Comparison of ENCODE assay signal across 29 cellular contexts in genomic region chr9:95411211-95411892, GRCh38.
"Had no signal": no experiment of that assay in that cellular context is flagged by ENCODE, and none has a peak within 500 bp of the region (broad histone marks: within the 10 kb centered on the region; RNA-seq: fewer than 3 reads in every experiment).

No MANE protein-coding gene starts in this region.

- H3K27ac ChIP-seq: ascending aorta, cardiac muscle cell, coronary artery, dorsolateral prefrontal cortex, gastroesophageal sphincter, neutrophil, suprapubic skin, tibial artery, upper lobe of right lung, WERI-Rb-1 had no signal

- H3K27me3 ChIP-seq: ascending aorta, cardiac muscle cell, gastroesophageal sphincter, neutrophil, suprapubic skin, upper lobe of right lung had no signal

- H3K4me1 ChIP-seq: ascending aorta, gastroesophageal sphincter, tibial artery had no signal

- H3K4me3 ChIP-seq: ascending aorta, cardiac muscle cell, coronary artery, dorsolateral prefrontal cortex, gastroesophageal sphincter, skin epidermis, suprapubic skin, tibial artery, upper lobe of right lung had no signal

- H3K36me3 ChIP-seq: ascending aorta, cardiac muscle cell, gastroesophageal sphincter, neutrophil, suprapubic skin, tibial artery, upper lobe of right lung, WERI-Rb-1 had no signal

- DNase-seq: activated CD4-positive, alpha-beta memory T cell treated with anti-CD3 and anti-CD28 coated beads for 36 hours; activated CD4-positive, alpha-beta T cell treated with anti-CD3 and anti-CD28 coated beads, Interleukin-2, amount 10 ng/mL, durations not matched to agents 24 days and 14 days; activated CD4-positive, CD25-positive, alpha-beta regulatory T cell treated with anti-CD3 and anti-CD28 coated beads, Interleukin-2, amount 50 U/mL, for 72 hours; activated CD8-positive, alpha-beta memory T cell treated with anti-CD3 and anti-CD28 coated beads, Interleukin-2, amount 50 U/mL, for 48 hours; activated gamma-delta T cell; activated naive CD4-positive, alpha-beta T cell treated with anti-CD3 and anti-CD28 coated beads, Interleukin-2, amount 10 ng/mL, durations not matched to agents 7 days and 5 days; activated naive CD8-positive, alpha-beta T cell treated with anti-CD3 and anti-CD28 coated beads, Interleukin-2, amount 10 ng/mL, durations not matched to agents 7 days and 5 days; activated T-cell treated with anti-CD3 and anti-CD28 coated beads, Interleukin-2, amount 50 U/mL, for 24 hours; dorsolateral prefrontal cortex; effector memory CD8-positive, alpha-beta T cell; hippocampal formation; left cardiac atrium; naive thymus-derived CD8-positive, alpha-beta T cell; stimulated activated CD4-positive, alpha-beta T cell treated with anti-CD3 and anti-CD28 coated beads, Interleukin-1b, Interleukin-23, amount 100 ng/mL, for 48 hours; stimulated activated CD4-positive, alpha-beta T cell treated with anti-CD3 and anti-CD28 coated beads, Interleukin-4, amount 100 ng/mL, for 4 hours; stimulated activated CD8-positive, alpha-beta memory T cell treated with anti-CD3 and anti-CD28 coated beads, Interleukin-4, amount 100 ng/mL, for 48 hours; stimulated activated naive B cell treated with anti-CD40 and anti-IgM and Interleukin-4, amounts not matched to agents 10 μg/mL and 1 μg/mL and 100 μg/mL, for 72 hours; T1000; tibial artery; upper lobe of right lung; WERI-Rb-1 had no signal

- H3K9me3 ChIP-seq: ascending aorta, gastroesophageal sphincter, neutrophil, suprapubic skin, tibial artery, upper lobe of right lung had no signal

- ATAC-seq: effector memory CD8-positive, alpha-beta T cell; gastroesophageal sphincter; left cardiac atrium; naive thymus-derived CD8-positive, alpha-beta T cell; sciatic nerve; stimulated activated naive B cell treated with anti-CD40 and anti-IgM and Interleukin-4, amounts not matched to agents 10 μg/mL and 1 μg/mL and 100 μg/mL, for 72 hours; upper lobe of right lung had no signal
